ENCODE assay signal across 15 cellular contexts in genomic region chr2:159933040-159933726, GRCh38.
A peak's percentile ranks its signal among the peaks of the same experiment; 100 is the strongest.
DNase-seq lines count a peak whose midpoint lies in the region; ATAC-seq lines count a peak whose summit lies in the region.
"Had no signal": no experiment of that assay in that cellular context is flagged by ENCODE, and none has a peak within 500 bp of the region (broad histone marks: within the 10 kb centered on the region; RNA-seq: fewer than 3 reads in every experiment).

No MANE protein-coding gene starts in this region.

- H3K36me3 Mint-ChIP-seq in stimulated activated memory B cell treated with anti-CD40 and anti-IgM and Interleukin-4, amounts not matched to agents 10 μg/mL and 1 μg/mL and 100 μg/mL, for 72 hours = no peaks in the 10 kb centered on the region
- H3K36me3 Mint-ChIP-seq in activated T-cell treated with anti-CD3 and anti-CD28 coated beads, Interleukin-2, amount 50 U/mL, for 24 hours (ENCODE audit: low read depth) = no peaks in the 10 kb centered on the region
- H3K36me3 Mint-ChIP-seq: activated CD8-positive, alpha-beta memory T cell treated with anti-CD3 and anti-CD28 coated beads, Interleukin-2, amount 10 ng/mL, durations not matched to agents 7 days and 5 days had no signal

- H3K27me3 Mint-ChIP-seq in stimulated activated memory B cell treated with anti-CD40 and anti-IgM and Interleukin-4, amounts not matched to agents 10 μg/mL and 1 μg/mL and 100 μg/mL, for 72 hours = no peaks in the 10 kb centered on the region
- peaks cover 6% of the 10 kb centered on the region for H3K27me3 Mint-ChIP-seq in activated T-cell treated with anti-CD3 and anti-CD28 coated beads, Interleukin-2, amount 50 U/mL, for 24 hours

- peak; percentile 47 for ATAC-seq in GM19035 (IDR thresholded peaks at IDR 0.05; ENCODE audit: unreplicated experiment)
- ATAC-seq in HG02884 (IDR thresholded peaks at IDR 0.05; ENCODE audit: unreplicated experiment) = peak; percentile 53
- ATAC-seq in stimulated activated memory B cell treated with anti-CD40 and anti-IgM and Interleukin-4, amounts not matched to agents 10 μg/mL and 1 μg/mL and 100 μg/mL, for 72 hours = no peak
- ATAC-seq in HG03565 (IDR thresholded peaks at IDR 0.05; ENCODE audit: unreplicated experiment) = no peak
- ATAC-seq: activated CD8-positive, alpha-beta memory T cell treated with anti-CD3 and anti-CD28 coated beads, Interleukin-2, amount 10 ng/mL, durations not matched to agents 7 days and 5 days had no signal

- peaks cover 35% of the 10 kb centered on the region for H3K4me1 Mint-ChIP-seq in stimulated activated memory B cell treated with anti-CD40 and anti-IgM and Interleukin-4, amounts not matched to agents 10 μg/mL and 1 μg/mL and 100 μg/mL, for 72 hours
- peaks cover 8% of the 10 kb centered on the region for H3K4me1 Mint-ChIP-seq in activated T-cell treated with anti-CD3 and anti-CD28 coated beads, Interleukin-2, amount 50 U/mL, for 24 hours (ENCODE audit: low read depth)
- H3K4me1 Mint-ChIP-seq: activated CD8-positive, alpha-beta memory T cell treated with anti-CD3 and anti-CD28 coated beads, Interleukin-2, amount 10 ng/mL, durations not matched to agents 7 days and 5 days had no signal

- DNase-seq in NAMALWA (ENCODE audit: low spot score) (peak; percentile 19), GM19240 (ENCODE audit: insufficient read length, low spot score) (no peak)
- no peak for DNase-seq in activated T-cell treated with anti-CD3 and anti-CD28 coated beads, Interleukin-2, amount 50 U/mL, for 24 hours
- DNase-seq: activated CD8-positive, alpha-beta memory T cell treated with anti-CD3 and anti-CD28 coated beads, Interleukin-2, amount 10 ng/mL, durations not matched to agents 7 days and 5 days; aorta; BE2C; DMS 273 treated with DMSO at 0.1 percent for 48 hours; Karpas-422; NCI-H187 treated with DMSO at 0.1 percent for 48 hours; PC-9; trophoblast cell had no signal

- H3K4me3 Mint-ChIP-seq in stimulated activated memory B cell treated with anti-CD40 and anti-IgM and Interleukin-4, amounts not matched to agents 10 μg/mL and 1 μg/mL and 100 μg/mL, for 72 hours = peak overlapping the region; percentile 21
- H3K4me3 Mint-ChIP-seq in activated T-cell treated with anti-CD3 and anti-CD28 coated beads, Interleukin-2, amount 50 U/mL, for 24 hours = no peak overlapping the region
- H3K4me3 Mint-ChIP-seq: activated CD8-positive, alpha-beta memory T cell treated with anti-CD3 and anti-CD28 coated beads, Interleukin-2, amount 10 ng/mL, durations not matched to agents 7 days and 5 days had no signal

- H3K27ac Mint-ChIP-seq in stimulated activated memory B cell treated with anti-CD40 and anti-IgM and Interleukin-4, amounts not matched to agents 10 μg/mL and 1 μg/mL and 100 μg/mL, for 72 hours = peak overlapping the region; percentile 81
- H3K27ac Mint-ChIP-seq in activated T-cell treated with anti-CD3 and anti-CD28 coated beads, Interleukin-2, amount 50 U/mL, for 24 hours = no peak overlapping the region
- H3K27ac Mint-ChIP-seq: activated CD8-positive, alpha-beta memory T cell treated with anti-CD3 and anti-CD28 coated beads, Interleukin-2, amount 10 ng/mL, durations not matched to agents 7 days and 5 days had no signal

- peaks cover 9% of the 10 kb centered on the region for H3K9me3 Mint-ChIP-seq in stimulated activated memory B cell treated with anti-CD40 and anti-IgM and Interleukin-4, amounts not matched to agents 10 μg/mL and 1 μg/mL and 100 μg/mL, for 72 hours
- H3K9me3 Mint-ChIP-seq in activated T-cell treated with anti-CD3 and anti-CD28 coated beads, Interleukin-2, amount 50 U/mL, for 24 hours = no peaks in the 10 kb centered on the region

Comparison
In these comparisons a context has a peak if more than half of its experiments do, and no peak if none do; other contexts are left out.
1. ATAC-seq: peak in GM19035 (single experiment) and HG02884 (single experiment); none in stimulated activated memory B cell treated with anti-CD40 and anti-IgM and Interleukin-4, amounts not matched to agents 10 μg/mL and 1 μg/mL and 100 μg/mL, for 72 hours (single experiment) and HG03565 (single experiment).